12 cellular contexts compared by ENCODE assay signal in the genomic region with DNA sequence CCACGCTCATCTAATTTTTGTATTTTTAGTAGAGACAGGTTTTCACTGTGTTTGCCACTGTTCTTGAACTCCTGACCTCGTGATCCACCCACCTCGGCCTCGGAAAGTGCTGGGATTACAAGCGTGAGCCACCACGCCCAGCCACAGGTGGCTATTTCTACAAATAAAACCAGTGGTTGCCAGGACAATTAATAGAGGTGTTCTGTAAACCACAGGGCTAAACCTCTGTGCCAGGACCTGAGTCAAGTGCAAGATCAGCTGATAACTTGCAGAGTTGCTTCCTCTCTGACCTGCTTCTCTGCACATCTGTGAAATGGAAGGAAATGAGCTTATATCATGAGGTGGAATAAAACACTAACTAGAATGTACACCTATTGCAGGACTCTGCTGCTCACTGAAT.
A peak's percentile ranks its signal among the peaks of the same experiment; 100 is the strongest.
DNase-seq lines count a peak whose midpoint lies in the region; ATAC-seq and TF ChIP-seq lines count a peak whose summit lies in the region.
"Had no signal": no experiment of that assay in that cellular context is flagged by ENCODE, and none has a peak within 500 bp of the region (broad histone marks: within the 10 kb centered on the region; RNA-seq: fewer than 3 reads in every experiment).

No MANE protein-coding gene starts in this region.

- peak; percentile 23 for DNase-seq in stimulated activated CD4-positive, alpha-beta T cell treated with anti-CD3 and anti-CD28 coated beads, Interleukin-4, amount 100 ng/mL, for 24 hours
- DNase-seq in stimulated activated CD4-positive, alpha-beta T cell treated with anti-CD3 and anti-CD28 coated beads, Interleukin-12 subunit alpha, Interleukin-12 subunit beta, amount 100 ng/mL, for 4 hours = no peak
- DNase-seq in NCI-H2196 (lab: John Stamatoyannopoulos, UW; ENCODE audit: unreplicated experiment) = peak; percentile 53
- DNase-seq in brain microvascular endothelial cell = no peak
- no peak for DNase-seq in AG20443 (ENCODE audit: low spot score)
- DNase-seq in MV-4-11 (lab: John Stamatoyannopoulos, UW) = no peak
- DNase-seq: KG1 had no signal

- TF ChIP-seq CTCF in brain microvascular endothelial cell (IDR thresholded peaks at IDR 0.05; ENCODE audit: low read depth, low read length, missing control alignments) = no peak

- no peak overlapping the region for H3K4me3 ChIP-seq in brain microvascular endothelial cell (ENCODE audit: low read depth, low read length)
- H3K4me3 ChIP-seq: breast epithelium, skin epidermis, tibial nerve had no signal

- no peaks in the 10 kb centered on the region for H3K36me3 ChIP-seq in brain microvascular endothelial cell (replicated peaks)
- H3K36me3 ChIP-seq: breast epithelium, tibial nerve had no signal

- no peak for ATAC-seq in GM18517 (IDR thresholded peaks at IDR 0.05; ENCODE audit: unreplicated experiment)
- ATAC-seq in HG03571 (IDR thresholded peaks at IDR 0.05; ENCODE audit: unreplicated experiment) = no peak

- peak overlapping the region; percentile 82 for H3K27ac ChIP-seq in brain microvascular endothelial cell
- H3K27ac ChIP-seq: tibial nerve had no signal

- in situ Hi-C loops in brain microvascular endothelial cell (cut with HindIII; ENCODE audit: low pct_ligation_motif_present, low sequenced_read_pairs) = no loop called here

- H3K27me3 ChIP-seq in brain microvascular endothelial cell (replicated peaks) = no peaks in the 10 kb centered on the region
- H3K27me3 ChIP-seq: breast epithelium, tibial nerve had no signal

Comparison
In these comparisons a context has a peak if more than half of its experiments do, and no peak if none do; other contexts are left out.
1. DNase-seq: peak in stimulated activated CD4-positive, alpha-beta T cell treated with anti-CD3 and anti-CD28 coated beads, Interleukin-4, amount 100 ng/mL, for 24 hours (single experiment) and NCI-H2196 (single experiment); none in stimulated activated CD4-positive, alpha-beta T cell treated with anti-CD3 and anti-CD28 coated beads, Interleukin-12 subunit alpha, Interleukin-12 subunit beta, amount 100 ng/mL, for 4 hours (single experiment), brain microvascular endothelial cell (single experiment), AG20443 (single experiment) and MV-4-11 (single experiment).